ENCODE assay signal across 39 cellular contexts in genomic region chr21:32260130-32260529, GRCh38. TPM values are rescaled to one million over a fixed set of nuclear protein-coding genes. Genes with fewer than 3 reads are reported as not detected.
"Had no signal": no experiment of that assay in that cellular context is flagged by ENCODE, and none has a peak within 500 bp of the region (broad histone marks: within the 10 kb centered on the region; RNA-seq: fewer than 3 reads in every experiment).

No MANE protein-coding gene starts in this region.

- H3K4me3 ChIP-seq: MG63 had no signal

- H3K27ac ChIP-seq: KMS-11 had no signal

- DNase-seq: Karpas-422, Kasumi-1, MG63, MM.1S, MV-4-11, NCI-H1048, NCI-H1092, NCI-H1092 treated with DMSO at 0.1 percent for 48 hours, NCI-H1105, NCI-H1105 treated with DMSO at 0.1 percent for 48 hours, NCI-H1417, NCI-H1417 treated with DMSO at 0.1 percent for 48 hours, NCI-H1436, NCI-H1436 treated with DMSO at 0.1 percent for 48 hours, NCI-H146, NCI-H1694, NCI-H1694 treated with DMSO at 0.1 percent for 48 hours, NCI-H187, NCI-H187 treated with DMSO at 0.1 percent for 48 hours, NCI-H1930, NCI-H2029, NCI-H2029 treated with DMSO at 0.1 percent for 48 hours, NCI-H2081, NCI-H2081 treated with DMSO at 0.1 percent for 48 hours, NCI-H2107, NCI-H2171, NCI-H2171 treated with DMSO at 0.1 percent for 48 hours, NCI-H2227 treated with DMSO at 0.1 percent for 48 hours, NCI-H345, NCI-H446, NCI-H446 treated with DMSO at 0.1 percent for 48 hours, NCI-H510A, NCI-H510A treated with DMSO at 0.1 percent for 48 hours, NCI-H524 had no signal

- H3K27me3 ChIP-seq: MG63 had no signal

- H3K9me3 ChIP-seq: MG63 had no signal

- H3K9ac ChIP-seq: KMS-11 had no signal

- H3K4me2 ChIP-seq: KMS-11 had no signal

- H3K36me3 ChIP-seq: MG63 had no signal

RNA-seq across cellular contexts. Expression of gene MRAP, which starts 38.5 kb away (rescaled TPM):
- total RNA-seq: LHCN-M2, M059J, MCF 10A, NCI-H460 had no signal
